In genomic region chr12:124423683-124424515, GRCh38 we compare ENCODE assay signal across 10 cellular contexts.
DNase-seq lines count a peak whose midpoint lies in the region; ATAC-seq and TF ChIP-seq lines count a peak whose summit lies in the region.
"Had no signal": no experiment of that assay in that cellular context is flagged by ENCODE, and none has a peak within 500 bp of the region (broad histone marks: within the 10 kb centered on the region; RNA-seq: fewer than 3 reads in every experiment).

No MANE protein-coding gene starts in this region.

- H2AFZ ChIP-seq in SK-N-SH (ENCODE audit: low read depth), result no peak overlapping the region
- H2AFZ ChIP-seq in neuronal stem cell (ENCODE audit: low read length), result no peak overlapping the region

- H3K27me3 Mint-ChIP-seq in endothelial cell (ENCODE audit: unreplicated experiment), result peaks cover 5% of the 10 kb centered on the region
- H3K27me3 Mint-ChIP-seq in activated CD4-positive, alpha-beta T cell treated with anti-CD3 and anti-CD28 coated beads, Interleukin-2, amount 10 ng/mL, durations not matched to agents 7 days and 5 days, result no peaks in the 10 kb centered on the region
- H3K27me3 Mint-ChIP-seq: activated CD4-positive, alpha-beta T cell treated with anti-CD3 and anti-CD28 coated beads, Interleukin-2, amount 10 ng/mL, durations not matched to agents 24 days and 14 days had no signal

- H3K36me3 ChIP-seq in SK-N-SH (replicated peaks in 1 of 2; ENCODE audit: control insufficient read depth in 1 of 2, insufficient read depth in 2 of 2, low read length in 1 of 2) (peaks cover 18 to 54% of the 10 kb centered on the region in 2 experiments), neuronal stem cell (replicated peaks in 1 of 2; ENCODE audit: control insufficient read depth in 2 of 2, insufficient read depth in 2 of 2, low read length in 2 of 2) (peaks cover 28 to 61% of the 10 kb centered on the region in 2 donors), tibial artery (peaks cover 20 to 66% (median 33%) of the 10 kb centered on the region in 3 donors)

- 0 out of 4 replicates have a peak overlapping the region, but pooled peaks have one; percentile 7 to 45 for H3K4me3 ChIP-seq in SK-N-SH (ENCODE audit: low read depth in 2 of 2, low read length in 1 of 2)
- no peak overlapping the region for H3K4me3 ChIP-seq in neuronal stem cell (ENCODE audit: low read length in 2 of 2)
- H3K4me3 ChIP-seq in tibial artery, result peak overlapping the region; percentile 34 to 47

- POLR2A ChIA-PET in SK-N-SH (lab: Yijun Ruan, JAX), result no interaction called here
- POLR2A ChIA-PET in activated CD4-positive, alpha-beta T cell treated with anti-CD3 and anti-CD28 coated beads, Interleukin-2, amount 10 ng/mL, durations not matched to agents 7 days and 5 days (lab: Charles Lee), result no interaction called here

- H3K79me2 ChIP-seq in SK-N-SH (ENCODE audit: insufficient read depth), result peaks cover 43% of the 10 kb centered on the region; the same call in 1 of the 2 replicates

- H3K36me3 Mint-ChIP-seq in endothelial cell (ENCODE audit: low read depth, unreplicated experiment), result peaks cover 24% of the 10 kb centered on the region
- H3K36me3 Mint-ChIP-seq in activated CD4-positive, alpha-beta T cell treated with anti-CD3 and anti-CD28 coated beads, Interleukin-2, amount 10 ng/mL, durations not matched to agents 7 days and 5 days (ENCODE audit: low read depth), result peaks cover 5% of the 10 kb centered on the region

- no peak overlapping the region for H2BK15ac ChIP-seq in neuronal stem cell (ENCODE audit: low read length)

- TF ChIP-seq RAD21 in SK-N-SH (IDR thresholded peaks at IDR 0.05; ENCODE audit: low read length), result no peak

- peaks cover 18% of the 10 kb centered on the region for H3K4me1 Mint-ChIP-seq in endothelial cell (ENCODE audit: unreplicated experiment)
- no peaks in the 10 kb centered on the region for H3K4me1 Mint-ChIP-seq in activated CD4-positive, alpha-beta T cell treated with anti-CD3 and anti-CD28 coated beads, Interleukin-2, amount 10 ng/mL, durations not matched to agents 7 days and 5 days
- H3K4me1 Mint-ChIP-seq: activated CD4-positive, alpha-beta T cell treated with anti-CD3 and anti-CD28 coated beads, Interleukin-2, amount 10 ng/mL, durations not matched to agents 24 days and 14 days had no signal

- H3K9me2 ChIP-seq in SK-N-SH, result no peaks in the 10 kb centered on the region

- no peaks in the 10 kb centered on the region for H3K9me3 ChIP-seq in SK-N-SH
- no peaks in the 10 kb centered on the region for H3K9me3 ChIP-seq in neuronal stem cell (replicated peaks in 1 of 2; ENCODE audit: control insufficient read depth in 2 of 2, insufficient read depth in 1 of 2, low read depth in 1 of 2, low read length in 2 of 2)
- H3K9me3 ChIP-seq in tibial artery, result no peaks in the 10 kb centered on the region

- no peak for ATAC-seq in SK-N-SH treated with all-trans-retinoic acid at 6 μM for 48 hours
- ATAC-seq in HG03025 (IDR thresholded peaks at IDR 0.05; ENCODE audit: low FRiP score, unreplicated experiment), result no peak

- no peak overlapping the region for H3K14ac ChIP-seq in neuronal stem cell (ENCODE audit: low read length)

- H2BK12ac ChIP-seq in neuronal stem cell (ENCODE audit: low read length), result no peak overlapping the region

- H2BK5ac ChIP-seq in neuronal stem cell (ENCODE audit: low read length), result peak overlapping the region; percentile 5

- intact Hi-C loops in tibial artery (cut with DNase I; ENCODE audit: low total_unique reads), result loop anchor here (5.0 kb wide), 1 partner anchor 37 kb away; no protein-coding TSS in a partner anchor

- CTCF ChIA-PET in SK-N-SH (lab: Yijun Ruan, JAX), result interaction anchor here (0.8 to 3.0 kb wide), 3 partner anchors 14 to 342 kb away, joined by 3 to 12 read pairs (median 4); no protein-coding TSS in a partner anchor
- CTCF ChIA-PET in activated CD4-positive, alpha-beta T cell treated with anti-CD3 and anti-CD28 coated beads, Interleukin-2, amount 10 ng/mL, durations not matched to agents 7 days and 5 days (lab: Charles Lee), result interaction anchor here (1.9 kb wide), 1 partner anchor 9 kb away, joined by 8 read pairs; no protein-coding TSS in a partner anchor

- TF ChIP-seq CTCF in SK-N-SH (IDR thresholded peaks at IDR 0.05) (no peak), endothelial cell (IDR thresholded peaks at IDR 0.05; ENCODE audit: unreplicated experiment) (no peak), tibial artery (IDR thresholded peaks at IDR 0.05) (no peak)

- no peak overlapping the region for H3K4me3 Mint-ChIP-seq in endothelial cell (ENCODE audit: unreplicated experiment)
- no peak overlapping the region for H3K4me3 Mint-ChIP-seq in activated CD4-positive, alpha-beta T cell treated with anti-CD3 and anti-CD28 coated beads, Interleukin-2, amount 10 ng/mL, durations not matched to agents 7 days and 5 days
- H3K4me3 Mint-ChIP-seq: activated CD4-positive, alpha-beta T cell treated with anti-CD3 and anti-CD28 coated beads, Interleukin-2, amount 10 ng/mL, durations not matched to agents 24 days and 14 days had no signal

- H3K27me3 ChIP-seq in SK-N-SH (ENCODE audit: insufficient read depth), result no peaks in the 10 kb centered on the region
- H3K27me3 ChIP-seq in neuronal stem cell (ENCODE audit: control insufficient read depth in 3 of 3, insufficient read depth in 3 of 3, low read depth in 1 of 3, low read length in 3 of 3), result no peaks in the 10 kb centered on the region
- no peaks in the 10 kb centered on the region for H3K27me3 ChIP-seq in tibial artery

- H3K9ac ChIP-seq in SK-N-SH (peak overlapping the region; percentile 88), neuronal stem cell (ENCODE audit: low read depth, low read length, poor library complexity) (no peak overlapping the region)

- no peaks in the 10 kb centered on the region; the same call in 1 of the 2 replicates for H4K20me1 ChIP-seq in SK-N-SH (ENCODE audit: insufficient read depth)

- H2AK5ac ChIP-seq in neuronal stem cell (ENCODE audit: low read depth, low read length), result peak overlapping the region; percentile 61

- peak overlapping the region; percentile 31 for H3K27ac Mint-ChIP-seq in endothelial cell (ENCODE audit: unreplicated experiment)
- no peak overlapping the region for H3K27ac Mint-ChIP-seq in activated CD4-positive, alpha-beta T cell treated with anti-CD3 and anti-CD28 coated beads, Interleukin-2, amount 10 ng/mL, durations not matched to agents 7 days and 5 days
- H3K27ac Mint-ChIP-seq: activated CD4-positive, alpha-beta T cell treated with anti-CD3 and anti-CD28 coated beads, Interleukin-2, amount 10 ng/mL, durations not matched to agents 24 days and 14 days had no signal

- H3K9me3 Mint-ChIP-seq in endothelial cell (ENCODE audit: unreplicated experiment), result no peaks in the 10 kb centered on the region
- no peaks in the 10 kb centered on the region for H3K9me3 Mint-ChIP-seq in activated CD4-positive, alpha-beta T cell treated with anti-CD3 and anti-CD28 coated beads, Interleukin-2, amount 10 ng/mL, durations not matched to agents 7 days and 5 days
- H3K9me3 Mint-ChIP-seq: activated CD4-positive, alpha-beta T cell treated with anti-CD3 and anti-CD28 coated beads, Interleukin-2, amount 10 ng/mL, durations not matched to agents 24 days and 14 days had no signal

- no peak overlapping the region for H3K4ac ChIP-seq in neuronal stem cell (ENCODE audit: low read length)

- 88% methylated on average over 25 of the region's 27 CpGs for WGBS in SK-N-SH (ENCODE audit: low lambda C conversion rate)
- no CpG with 5 or more reads among the region's 27 CpGs for WGBS in neuronal stem cell (ENCODE audit: extremely low coverage in 2 of 2, insufficient read length in 2 of 2, insufficient replicate concordance in 1 of 2), 2 donors

- H3F3A ChIP-seq in SK-N-SH (replicated peaks; ENCODE audit: insufficient read depth), result peaks cover 17% of the 10 kb centered on the region

- no peak for TF ChIP-seq EP300 in SK-N-SH (IDR thresholded peaks at IDR 0.05; ENCODE audit: borderline replicate concordance in 1 of 2, low read depth in 1 of 2, low read length in 1 of 2)

- peaks cover 27 to 77% of the 10 kb centered on the region in 2 experiments for H3K4me1 ChIP-seq in SK-N-SH (ENCODE audit: control insufficient read depth in 1 of 2, insufficient read depth in 2 of 2, low read depth in 1 of 2, low read length in 1 of 2)
- peaks cover 23 to 27% of the 10 kb centered on the region in 2 donors for H3K4me1 ChIP-seq in neuronal stem cell (ENCODE audit: control insufficient read depth in 2 of 2, insufficient read depth in 1 of 2, low read depth in 1 of 2, low read length in 2 of 2)
- peaks cover 0 to 62% (median 50%) of the 10 kb centered on the region in 4 donors for H3K4me1 ChIP-seq in tibial artery

- H3K27ac ChIP-seq in SK-N-SH (ENCODE audit: low read depth in 2 of 2, low read length in 1 of 2) (peak overlapping the region; percentile 99), neuronal stem cell (replicated peaks; ENCODE audit: low read length) (no peak overlapping the region), tibial artery (peak overlapping the region; percentile 83 to 92)
- H3K27ac ChIP-seq: 22Rv1 had no signal

- no peak overlapping the region for H4K91ac ChIP-seq in neuronal stem cell (ENCODE audit: low read depth, low read length, poor library complexity)

- H3K4me2 ChIP-seq in SK-N-SH, result peak overlapping the region; percentile 88
- H3K4me2 ChIP-seq in neuronal stem cell (ENCODE audit: insufficient read depth, low read length, poor library complexity, severe bottlenecking), result no peak overlapping the region

- no peak for DNase-seq in SK-N-SH
- DNase-seq in endothelial cell (ENCODE audit: low spot score), result no peak
- DNase-seq in neuronal stem cell (ENCODE audit: low spot score), result no peak
- DNase-seq in tibial artery, result no peak
- no peak for DNase-seq in activated CD4-positive, alpha-beta T cell treated with anti-CD3 and anti-CD28 coated beads, Interleukin-2, amount 10 ng/mL, durations not matched to agents 7 days and 5 days
- DNase-seq in activated gamma-delta T cell (lab: John Stamatoyannopoulos, UW), result no peak
- DNase-seq: activated CD4-positive, alpha-beta T cell treated with anti-CD3 and anti-CD28 coated beads, Interleukin-2, amount 10 ng/mL, durations not matched to agents 24 days and 14 days had no signal

- H3K23ac ChIP-seq in neuronal stem cell (ENCODE audit: low read depth, low read length, poor library complexity), result no peak overlapping the region

- H3K79me1 ChIP-seq in neuronal stem cell (ENCODE audit: low read depth, low read length), result peaks cover 8% of the 10 kb centered on the region

- no peak overlapping the region for H2BK120ac ChIP-seq in neuronal stem cell (ENCODE audit: low read depth, low read length)

- no peak overlapping the region for H4K8ac ChIP-seq in neuronal stem cell (ENCODE audit: low read depth, low read length)

- no peak overlapping the region for H3K18ac ChIP-seq in neuronal stem cell (ENCODE audit: low read length)

TF ChIP-seq in SK-N-SH, 30 proteins besides CTCF, POLR2A, EP300 and RAD21:
- 0 out of 2 replicates have a peak, but pooled peaks have one; percentile 0 for TF ChIP-seq POLR2AphosphoS5 (IDR thresholded peaks at IDR 0.05; ENCODE audit: low read depth, low read length)
- TF ChIP-seq MXI1 (IDR thresholded peaks at IDR 0.05; ENCODE audit: low read depth, low read length), result no peak

TF ChIP-seq in SK-N-SH treated with all-trans-retinoic acid at 6 μM for 48 hours, 23 proteins besides CTCF, POLR2A, EP300 and RAD21 (continues in another document):
- no peak for TF ChIP-seq ZNF565 (CRISPR knock-in tag; conservative IDR thresholded peaks at IDR 0.05; ENCODE audit: low read depth)

Comparison
In these comparisons a context has a peak if more than half of its experiments do, and no peak if none do; other contexts are left out.
1. H3K4me3 ChIP-seq: peak in SK-N-SH (2 of 2) and tibial artery (2 of 2); none in neuronal stem cell (0 of 2).